ENCODE assay signal across 11 cellular contexts in the genomic region with DNA sequence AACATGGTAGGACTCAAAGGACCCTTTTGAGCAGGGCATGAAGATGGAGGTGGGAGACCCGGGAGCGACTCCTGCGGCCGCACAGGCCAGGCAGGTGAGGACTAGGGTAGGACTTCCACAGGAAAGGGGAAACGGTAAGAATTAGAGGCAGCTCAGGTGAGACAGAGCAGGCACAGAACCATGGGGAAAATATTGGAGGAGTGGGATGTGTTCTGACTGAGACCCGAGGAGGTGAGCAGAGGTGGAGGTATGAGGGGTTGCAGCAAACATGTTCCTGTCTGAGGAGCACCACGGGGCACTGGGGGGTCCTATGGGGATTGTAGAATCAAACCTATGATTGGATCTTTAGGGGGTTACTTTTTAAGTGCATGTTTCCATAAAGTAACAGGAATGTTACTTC. TPM values are rescaled to one million over a fixed set of nuclear protein-coding genes. Genes with fewer than 3 reads are reported as not detected.
DNase-seq lines count a peak whose midpoint lies in the region; ATAC-seq and TF ChIP-seq lines count a peak whose summit lies in the region.
"Had no signal": no experiment of that assay in that cellular context is flagged by ENCODE, and none has a peak within 500 bp of the region (broad histone marks: within the 10 kb centered on the region; RNA-seq: fewer than 3 reads in every experiment).

No MANE protein-coding gene starts in this region.

- H3K36me3 Mint-ChIP-seq in activated CD4-positive, alpha-beta memory T cell treated with anti-CD3 and anti-CD28 coated beads, Interleukin-2, amount 10 ng/mL, durations not matched to agents 7 days and 5 days (ENCODE audit: low read depth): peaks cover 72% of the 10 kb centered on the region
- H3K36me3 Mint-ChIP-seq in stimulated activated effector memory CD8-positive, alpha-beta T cell treated with anti-CD3 and anti-CD28 coated beads, Interleukin-12 subunit alpha, Interleukin-12 subunit beta, amount 100 ng/mL, for 72 hours: peaks cover 84% of the 10 kb centered on the region

- peaks cover 31% of the 10 kb centered on the region for H4K20me1 ChIP-seq in SK-N-SH (ENCODE audit: insufficient read depth)

- ATAC-seq in SK-N-SH treated with all-trans-retinoic acid at 6 μM for 48 hours (no peak), gastroesophageal sphincter (no peak), HG03354 (IDR thresholded peaks at IDR 0.05; ENCODE audit: poor library complexity, severe bottlenecking, unreplicated experiment) (no peak)
- ATAC-seq in stimulated activated effector memory CD8-positive, alpha-beta T cell treated with anti-CD3 and anti-CD28 coated beads, Interleukin-12 subunit alpha, Interleukin-12 subunit beta, amount 100 ng/mL, for 72 hours: no peak

- peaks cover 12 to 26% of the 10 kb centered on the region in 2 experiments for H3K36me3 ChIP-seq in SK-N-SH (replicated peaks in 1 of 2; ENCODE audit: control insufficient read depth in 1 of 2, insufficient read depth in 2 of 2, low read length in 1 of 2)
- H3K36me3 ChIP-seq in gastroesophageal sphincter: peaks cover 0 to 9% of the 10 kb centered on the region in 2 donors

- peak overlapping the region; percentile 57; the same call in 1 of the 2 replicates for H3K9ac ChIP-seq in SK-N-SH

- TF ChIP-seq EP300 in SK-N-SH (IDR thresholded peaks at IDR 0.05; ENCODE audit: borderline replicate concordance in 1 of 2, low read depth in 1 of 2, low read length in 1 of 2): no peak
- TF ChIP-seq EP300 in gastroesophageal sphincter (IDR thresholded peaks at IDR 0.05): no peak

- peak overlapping the region; percentile 87 for H3K4me3 Mint-ChIP-seq in activated CD4-positive, alpha-beta memory T cell treated with anti-CD3 and anti-CD28 coated beads, Interleukin-2, amount 10 ng/mL, durations not matched to agents 7 days and 5 days
- H3K4me3 Mint-ChIP-seq in stimulated activated effector memory CD8-positive, alpha-beta T cell treated with anti-CD3 and anti-CD28 coated beads, Interleukin-12 subunit alpha, Interleukin-12 subunit beta, amount 100 ng/mL, for 72 hours: peak overlapping the region; percentile 81

- peaks cover 54% of the 10 kb centered on the region for H3F3A ChIP-seq in SK-N-SH (replicated peaks; ENCODE audit: insufficient read depth)

- H3K79me2 ChIP-seq in SK-N-SH (ENCODE audit: insufficient read depth): peaks cover 28% of the 10 kb centered on the region

- H3K9me2 ChIP-seq in SK-N-SH: no peaks in the 10 kb centered on the region

- no peak overlapping the region for H3K4me2 ChIP-seq in SK-N-SH

- H3K4me1 ChIP-seq in SK-N-SH (ENCODE audit: control insufficient read depth in 1 of 2, insufficient read depth in 2 of 2, low read depth in 1 of 2, low read length in 1 of 2): peaks cover 2 to 8% of the 10 kb centered on the region in 2 experiments; a peak in 2 of 4 replicates
- peaks cover 2 to 26% (median 8%) of the 10 kb centered on the region in 3 donors for H3K4me1 ChIP-seq in gastroesophageal sphincter

- no peak overlapping the region for H2AFZ ChIP-seq in SK-N-SH (ENCODE audit: low read depth)

- H3K27ac Mint-ChIP-seq in activated CD4-positive, alpha-beta memory T cell treated with anti-CD3 and anti-CD28 coated beads, Interleukin-2, amount 10 ng/mL, durations not matched to agents 7 days and 5 days: peak overlapping the region; percentile 95
- H3K27ac Mint-ChIP-seq in stimulated activated effector memory CD8-positive, alpha-beta T cell treated with anti-CD3 and anti-CD28 coated beads, Interleukin-12 subunit alpha, Interleukin-12 subunit beta, amount 100 ng/mL, for 72 hours: peak overlapping the region; percentile 94

- H3K4me1 Mint-ChIP-seq in activated CD4-positive, alpha-beta memory T cell treated with anti-CD3 and anti-CD28 coated beads, Interleukin-2, amount 10 ng/mL, durations not matched to agents 7 days and 5 days: peaks cover 73% of the 10 kb centered on the region
- peaks cover 60% of the 10 kb centered on the region for H3K4me1 Mint-ChIP-seq in stimulated activated effector memory CD8-positive, alpha-beta T cell treated with anti-CD3 and anti-CD28 coated beads, Interleukin-12 subunit alpha, Interleukin-12 subunit beta, amount 100 ng/mL, for 72 hours

- no peaks in the 10 kb centered on the region for H3K27me3 Mint-ChIP-seq in activated CD4-positive, alpha-beta memory T cell treated with anti-CD3 and anti-CD28 coated beads, Interleukin-2, amount 10 ng/mL, durations not matched to agents 7 days and 5 days

- no peak for TF ChIP-seq RAD21 in SK-N-SH (IDR thresholded peaks at IDR 0.05; ENCODE audit: low read length)

- CTCF ChIA-PET in SK-N-SH (lab: Yijun Ruan, JAX): interaction anchor here (0.8 kb wide), 1 partner anchor 20 kb away, joined by 3 read pairs; no protein-coding TSS in a partner anchor
- CTCF ChIA-PET in activated CD4-positive, alpha-beta memory T cell treated with anti-CD3 and anti-CD28 coated beads, Interleukin-2, amount 10 ng/mL, durations not matched to agents 7 days and 5 days (lab: Charles Lee): interaction anchor here (1.1 kb wide), 1 partner anchor 64 kb away, joined by 3 read pairs; no protein-coding TSS in a partner anchor

- TF ChIP-seq POLR2A in gastroesophageal sphincter (IDR thresholded peaks at IDR 0.05): no peak

- H3K9me3 ChIP-seq in SK-N-SH (no peaks in the 10 kb centered on the region), gastroesophageal sphincter (no peaks in the 10 kb centered on the region)

- no peaks in the 10 kb centered on the region for H3K9me3 Mint-ChIP-seq in activated CD4-positive, alpha-beta memory T cell treated with anti-CD3 and anti-CD28 coated beads, Interleukin-2, amount 10 ng/mL, durations not matched to agents 7 days and 5 days
- no peaks in the 10 kb centered on the region for H3K9me3 Mint-ChIP-seq in stimulated activated effector memory CD8-positive, alpha-beta T cell treated with anti-CD3 and anti-CD28 coated beads, Interleukin-12 subunit alpha, Interleukin-12 subunit beta, amount 100 ng/mL, for 72 hours

- TF ChIP-seq CTCF in SK-N-SH (IDR thresholded peaks at IDR 0.05): no peak
- no peak for TF ChIP-seq CTCF in gastroesophageal sphincter (IDR thresholded peaks at IDR 0.05)

- POLR2A ChIA-PET in SK-N-SH (lab: Yijun Ruan, JAX): no interaction called here
- POLR2A ChIA-PET in activated CD4-positive, alpha-beta memory T cell treated with anti-CD3 and anti-CD28 coated beads, Interleukin-2, amount 10 ng/mL, durations not matched to agents 7 days and 5 days (lab: Charles Lee): no interaction called here

- DNase-seq in SK-N-SH: no peak
- no peak for DNase-seq in activated CD4-positive, alpha-beta memory T cell treated with anti-CD3 and anti-CD28 coated beads, Interleukin-2, amount 10 ng/mL, durations not matched to agents 7 days and 5 days
- no peak for DNase-seq in stimulated activated effector memory CD8-positive, alpha-beta T cell treated with anti-CD3 and anti-CD28 coated beads, Interleukin-12 subunit alpha, Interleukin-12 subunit beta, amount 100 ng/mL, for 72 hours (ENCODE audit: low spot score in 2 of 2)
- no peak for DNase-seq in AML-193 (lab: John Stamatoyannopoulos, UW)
- no peak for DNase-seq in DMS114 treated with DMSO at 0.1 percent for 48 hours (lab: John Stamatoyannopoulos, UW; ENCODE audit: unreplicated experiment)
- DNase-seq: 8988T; activated CD8-positive, alpha-beta memory T cell treated with anti-CD3 and anti-CD28 coated beads for 24 hours; effector CD8-positive, alpha-beta T cell had no signal

- H3K4me3 ChIP-seq in SK-N-SH (ENCODE audit: low read depth in 2 of 2, low read length in 1 of 2) (no peak overlapping the region), gastroesophageal sphincter (no peak overlapping the region)

- H3K27ac ChIP-seq in SK-N-SH (ENCODE audit: low read depth in 2 of 2, low read length in 1 of 2) (peak overlapping the region in 1 of 2 experiments; percentile 93; a peak in 2 of 4 replicates), gastroesophageal sphincter (peak overlapping the region in 3 of 4 donors; percentile 82 to 87 (median 86))

- WGBS in SK-N-SH (ENCODE audit: low lambda C conversion rate): 78% methylated on average over 7 of the region's 7 CpGs
- 88 to 94% methylated on average over 2 to 7 of the region's 7 CpGs for WGBS in gastroesophageal sphincter (ENCODE audit: low coverage in 1 of 2), 2 donors

- H3K27me3 ChIP-seq in SK-N-SH (ENCODE audit: insufficient read depth): no peaks in the 10 kb centered on the region
- H3K27me3 ChIP-seq in gastroesophageal sphincter: no peaks in the 10 kb centered on the region

TF ChIP-seq in SK-N-SH, 30 proteins besides CTCF, POLR2A, EP300 and RAD21 (continues in another document):
- no peak for TF ChIP-seq TEAD4 (IDR thresholded peaks at IDR 0.05; ENCODE audit: borderline replicate concordance, insufficient read depth)
- no peak for TF ChIP-seq EZH2phosphoT487 (IDR thresholded peaks at IDR 0.05; ENCODE audit: borderline replicate concordance, low read depth)
- no peak for TF ChIP-seq ELF1 (IDR thresholded peaks at IDR 0.05)
- no peak for TF ChIP-seq RXRA (IDR thresholded peaks at IDR 0.05; ENCODE audit: borderline replicate concordance, low read depth)
- TF ChIP-seq CHD2 (IDR thresholded peaks at IDR 0.05; ENCODE audit: low read length, partially characterized antibody): no peak
- no peak; the same call in 1 of the 2 replicates for TF ChIP-seq POLR2AphosphoS5 (IDR thresholded peaks at IDR 0.05; ENCODE audit: low read depth, low read length)
- TF ChIP-seq GABPA (IDR thresholded peaks at IDR 0.05; ENCODE audit: low read depth): no peak

TF ChIP-seq in SK-N-SH treated with all-trans-retinoic acid at 6 μM for 48 hours, 23 proteins besides CTCF, POLR2A, EP300 and RAD21 (continues in another document):
- TF ChIP-seq ISL1 (CRISPR knock-in tag; IDR thresholded peaks at IDR 0.05): no peak
- TF ChIP-seq ZNF8 (CRISPR knock-in tag; IDR thresholded peaks at IDR 0.05): no peak
- no peak for TF ChIP-seq TCF4 (CRISPR knock-in tag; IDR thresholded peaks at IDR 0.05; ENCODE audit: borderline replicate concordance)

RNA-seq across cellular contexts. Expression of a gene that starts 1.4 kb away (rescaled TPM):
- polyA plus RNA-seq in SK-N-SH (2012; rRNA removed): 2.0 TPM in 2 replicates
- polyA plus RNA-seq in SK-N-SH (2012; cell fraction: cytosol; rRNA removed): 1.0 and 1.7 TPM in 2 replicates
- polyA plus RNA-seq in SK-N-SH (2012; cell fraction: nucleus; rRNA removed): 5.9 and 8.0 TPM in 2 replicates
- 100 to 1,000 TPM; 337 to 338 TPM for total RNA-seq in activated CD4-positive, alpha-beta memory T cell treated with anti-CD3 and anti-CD28 coated beads, Interleukin-2, amount 10 ng/mL, durations not matched to agents 7 days and 5 days
- 1 to 10 TPM; 2.5 to 8.7 (median 5.9) TPM for total RNA-seq in gastroesophageal sphincter

RNA-seq across cellular contexts. Expression of a gene that starts 16.3 kb away (rescaled TPM):
- polyA plus RNA-seq in SK-N-SH (2012; rRNA removed): 46.4 and 65.2 TPM in 2 replicates
- 20.2 and 29.7 TPM in 2 replicates for polyA plus RNA-seq in SK-N-SH (2012; cell fraction: cytosol; rRNA removed)
- polyA plus RNA-seq in SK-N-SH (2012; cell fraction: nucleus; rRNA removed): 119 and 136 TPM in 2 replicates
- total RNA-seq in activated CD4-positive, alpha-beta memory T cell treated with anti-CD3 and anti-CD28 coated beads, Interleukin-2, amount 10 ng/mL, durations not matched to agents 7 days and 5 days: 10 to 100 TPM; 32.7 to 33.5 TPM
- total RNA-seq in gastroesophageal sphincter: 10 to 100 TPM; 11.0 to 23.4 (median 18.1) TPM

Comparison
In these comparisons a context has a peak if more than half of its experiments do, and no peak if none do; other contexts are left out.
1. RNA of a gene that starts 1.4 kb away (total RNA-seq): 337 to 338 TPM in activated CD4-positive, alpha-beta memory T cell treated with anti-CD3 and anti-CD28 coated beads, Interleukin-2, amount 10 ng/mL, durations not matched to agents 7 days and 5 days; 2.5 to 8.7 TPM in gastroesophageal sphincter; every median in the first group is over 10 times any median in the second.